Comparison of ENCODE assay signal across 1 cellular context in genomic region chr2:2715036-2715818, GRCh38.
TF ChIP-seq lines count a peak whose summit lies in the region.

No MANE protein-coding gene starts in this region.

TF ChIP-seq in HepG2, 621 proteins besides CTCF, POLR2A, EP300 and RAD21 (continued from another document):
- TF ChIP-seq CREB1 (IDR thresholded peaks at IDR 0.05) (peak; percentile 36; the same call in 1 of the 2 replicates), CREB1 (CRISPR knock-in tag; IDR thresholded peaks at IDR 0.05) (no peak)
TF ChIP-seq in HepG2: peak in this region for 1.
